ENCODE assay signal across 17 cellular contexts in genomic region chr1:108190001-108190634, GRCh38. TPM values are rescaled to one million over a fixed set of nuclear protein-coding genes. Genes with fewer than 3 reads are reported as not detected.
DNase-seq lines count a peak whose midpoint lies in the region; ATAC-seq and TF ChIP-seq lines count a peak whose summit lies in the region.
"Had no signal": no experiment of that assay in that cellular context is flagged by ENCODE, and none has a peak within 500 bp of the region (broad histone marks: within the 10 kb centered on the region; RNA-seq: fewer than 3 reads in every experiment).

No MANE protein-coding gene starts in this region.

- H3K36me3 Mint-ChIP-seq in activated T-helper 17 cell treated with anti-CD3 and anti-CD28 coated beads, Interleukin-2, amount 50 U/mL, for 72 hours (ENCODE audit: low read depth): peaks cover 35% of the 10 kb centered on the region

- peaks cover 37% of the 10 kb centered on the region for H3K36me3 ChIP-seq in left ventricle myocardium inferior

- H3K4me3 ChIP-seq in left ventricle myocardium inferior (no peak overlapping the region), right cardiac atrium (ENCODE audit: low read length) (no peak overlapping the region)
- H3K4me3 ChIP-seq: Peyer's patch had no signal

- H3K27ac Mint-ChIP-seq in activated T-helper 17 cell treated with anti-CD3 and anti-CD28 coated beads, Interleukin-2, amount 50 U/mL, for 72 hours: no peak overlapping the region

- peaks cover 24% of the 10 kb centered on the region for H3K4me1 ChIP-seq in left ventricle myocardium inferior
- peaks cover 5% of the 10 kb centered on the region for H3K4me1 ChIP-seq in right cardiac atrium (ENCODE audit: control insufficient read depth, insufficient read depth, low read length)
- H3K4me1 ChIP-seq: Peyer's patch had no signal

- peaks cover 8% of the 10 kb centered on the region for H3K9me3 Mint-ChIP-seq in activated T-helper 17 cell treated with anti-CD3 and anti-CD28 coated beads, Interleukin-2, amount 50 U/mL, for 72 hours

- peaks cover 13% of the 10 kb centered on the region for H3K4me1 Mint-ChIP-seq in activated T-helper 17 cell treated with anti-CD3 and anti-CD28 coated beads, Interleukin-2, amount 50 U/mL, for 72 hours

- H3K27me3 Mint-ChIP-seq in activated T-helper 17 cell treated with anti-CD3 and anti-CD28 coated beads, Interleukin-2, amount 50 U/mL, for 72 hours: no peaks in the 10 kb centered on the region

- TF ChIP-seq CTCF in left ventricle myocardium inferior (IDR thresholded peaks at IDR 0.05; ENCODE audit: borderline replicate concordance): no peak

- no peak overlapping the region for H3K4me3 Mint-ChIP-seq in activated T-helper 17 cell treated with anti-CD3 and anti-CD28 coated beads, Interleukin-2, amount 50 U/mL, for 72 hours
- H3K4me3 Mint-ChIP-seq: CD14-positive monocyte had no signal

- ATAC-seq in right cardiac atrium: no peak
- no peak for ATAC-seq in activated T-helper 17 cell treated with anti-CD3 and anti-CD28 coated beads, Interleukin-2, amount 50 U/mL, for 72 hours (replicated peaks)

- WGBS in right cardiac atrium: 72% methylated on average over 7 of the region's 7 CpGs

- TF ChIP-seq POLR2A in erythroblast (IDR thresholded peaks at IDR 0.05; ENCODE audit: low read length): no peak

- DNase-seq in left ventricle myocardium inferior: no peak
- DNase-seq in right cardiac atrium: no peak
- DNase-seq in NCI-H226: peak; percentile 15
- peak; percentile 31 to 47 for DNase-seq in erythroblast (lab: John Stamatoyannopoulos, UW)
- no peak for DNase-seq in ecto neural progenitor cell (ENCODE audit: low spot score)
- DNase-seq in DMS 273 treated with DMSO at 0.1 percent for 48 hours (lab: John Stamatoyannopoulos, UW): no peak
- DNase-seq in NCI-H748 treated with DMSO at 0.1 percent for 48 hours (lab: John Stamatoyannopoulos, UW): no peak
- DNase-seq: Kasumi-1, NCI-H146, NCI-H2081 treated with DMSO at 0.1 percent for 48 hours, NCI-H446, Right ventricle myocardium superior had no signal

- H3K27me3 ChIP-seq in left ventricle myocardium inferior (ENCODE audit: low read depth) (no peaks in the 10 kb centered on the region), right cardiac atrium (ENCODE audit: control insufficient read depth, insufficient read depth) (no peaks in the 10 kb centered on the region)
- H3K27me3 ChIP-seq: Peyer's patch had no signal

- H3K9me3 ChIP-seq in left ventricle myocardium inferior (replicated peaks) (peaks cover 8% of the 10 kb centered on the region), right cardiac atrium (ENCODE audit: control insufficient read depth, low read length) (no peaks in the 10 kb centered on the region)

- peak overlapping the region; percentile 16 for H3K27ac ChIP-seq in left ventricle myocardium inferior (replicated peaks)
- H3K27ac ChIP-seq in right cardiac atrium (ENCODE audit: low read length): no peak overlapping the region
- H3K27ac ChIP-seq: Peyer's patch had no signal

- intact Hi-C loops in left ventricle myocardium inferior (cut with micrococcal nuclease): no loop called here
- intact Hi-C loops in right cardiac atrium (cut with DNase I): no loop called here

RNA-seq across cellular contexts. Expression of gene SLC25A24, which starts 10.0 kb away (rescaled TPM):
- 13.9 TPM for total RNA-seq in left ventricle myocardium inferior
- 10 to 100 TPM; 14.6 to 18.1 (median 16.7) TPM for total RNA-seq in right cardiac atrium
- 8.8 TPM for polyA plus RNA-seq in right cardiac atrium
- total RNA-seq in activated T-helper 17 cell treated with anti-CD3 and anti-CD28 coated beads, Interleukin-2, amount 50 U/mL, for 72 hours: 10 to 100 TPM; 16.0 to 27.3 TPM

RNA-seq across cellular contexts. Expression of gene NBPF4, which starts 53.8 kb away (rescaled TPM):
- total RNA-seq in left ventricle myocardium inferior: not detected
- not detected for total RNA-seq in right cardiac atrium
- polyA plus RNA-seq in right cardiac atrium: not detected
- not detected for total RNA-seq in activated T-helper 17 cell treated with anti-CD3 and anti-CD28 coated beads, Interleukin-2, amount 50 U/mL, for 72 hours
- total RNA-seq: A673, H4, Right ventricle myocardium superior had no signal
- polyA plus RNA-seq: CD14-positive monocyte had no signal

Comparison
In these comparisons a context has a peak if more than half of its experiments do, and no peak if none do; other contexts are left out.
1. DNase-seq: peak in NCI-H226 (single experiment) and erythroblast (2 of 2); none in left ventricle myocardium inferior (single experiment), right cardiac atrium (0 of 3), ecto neural progenitor cell (single experiment), DMS 273 treated with DMSO at 0.1 percent for 48 hours (single experiment) and NCI-H748 treated with DMSO at 0.1 percent for 48 hours (single experiment).